In the genomic region with DNA sequence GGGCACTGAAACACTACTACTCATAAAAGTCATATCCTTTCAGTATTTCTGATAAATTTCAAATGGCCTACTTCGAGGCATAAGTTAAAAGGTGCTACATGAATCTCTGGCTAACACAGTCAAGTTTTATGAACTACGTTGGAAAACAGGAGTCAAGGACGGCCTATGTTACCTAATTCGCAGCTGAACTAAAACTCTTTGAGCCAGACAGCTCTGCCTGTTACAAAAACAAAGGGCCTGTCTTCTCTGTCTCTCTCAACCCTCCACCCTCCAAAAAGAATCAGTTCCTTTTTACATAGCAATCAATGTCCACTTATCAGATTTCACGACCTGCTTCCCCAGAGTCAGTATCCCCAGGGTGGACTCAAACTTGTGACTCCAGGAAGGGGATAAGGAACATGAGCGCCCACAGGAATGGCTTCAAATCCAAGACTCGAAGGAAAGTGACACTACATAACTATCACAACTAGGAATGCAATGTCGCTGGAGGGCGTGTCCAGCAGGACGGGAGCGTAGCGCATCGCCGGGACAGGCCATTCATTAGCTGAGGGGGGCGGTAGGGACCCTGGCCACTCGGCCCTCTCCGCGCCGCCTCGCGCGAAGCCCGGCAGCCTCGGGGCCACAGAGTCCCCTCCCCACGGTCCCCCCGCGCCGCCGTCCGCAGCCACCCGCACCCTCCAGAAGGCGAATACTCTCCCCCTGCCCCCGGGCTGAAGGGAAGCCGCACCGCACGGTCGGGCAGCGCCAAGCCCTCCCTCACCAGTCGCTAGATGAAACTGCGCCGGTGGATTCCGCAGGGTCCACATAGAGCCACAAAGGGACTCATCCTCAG, we compare ENCODE assay signal across 1 cellular context.
TF ChIP-seq lines count a peak whose summit lies in the region.

No MANE protein-coding gene starts in this region.

TF ChIP-seq in HEK293, 187 proteins besides CTCF, POLR2A, EP300 and RAD21 (continued from another document):
- TF ChIP-seq, protein P1, sequence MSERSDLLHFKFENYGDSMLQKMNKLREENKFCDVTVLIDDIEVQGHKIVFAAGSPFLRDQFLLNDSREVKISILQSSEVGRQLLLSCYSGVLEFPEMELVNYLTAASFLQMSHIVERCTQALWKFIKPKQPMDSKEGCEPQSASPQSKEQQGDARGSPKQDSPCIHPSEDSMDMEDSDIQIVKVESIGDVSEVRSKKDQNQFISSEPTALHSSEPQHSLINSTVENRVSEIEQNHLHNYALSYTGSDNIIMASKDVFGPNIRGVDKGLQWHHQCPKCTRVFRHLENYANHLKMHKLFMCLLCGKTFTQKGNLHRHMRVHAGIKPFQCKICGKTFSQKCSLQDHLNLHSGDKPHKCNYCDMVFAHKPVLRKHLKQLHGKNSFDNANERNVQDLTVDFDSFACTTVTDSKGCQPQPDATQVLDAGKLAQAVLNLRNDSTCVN (tag by site-specific recombination; optimal IDR thresholded peaks at IDR 0.05) = peak; percentile 65
- TF ChIP-seq ZNF501 (tag by site-specific recombination; IDR thresholded peaks at IDR 0.05) (peak; percentile 97; the same call in 1 of the 2 replicates), ZNF223 (tag by site-specific recombination; IDR thresholded peaks at IDR 0.05) (no peak), ZNF140 (tag by site-specific recombination; IDR thresholded peaks at IDR 0.05) (no peak), ZNF311 (tag by site-specific recombination; IDR thresholded peaks at IDR 0.05; ENCODE audit: borderline replicate concordance) (no peak), GFI1B (tag by site-specific recombination; IDR thresholded peaks at IDR 0.05) (peak; percentile 77; the same call in 1 of the 2 replicates), PRDM1 (tag by site-specific recombination; IDR thresholded peaks at IDR 0.05) (peak; percentile 80), ZNF560 (tag by site-specific recombination; IDR thresholded peaks at IDR 0.05; ENCODE audit: borderline replicate concordance) (no peak), ZNF792 (tag by site-specific recombination; IDR thresholded peaks at IDR 0.05) (0 out of 2 replicates have a peak, but pooled peaks have one; percentile 34), ZNF121 (tag by site-specific recombination; IDR thresholded peaks at IDR 0.05) (0 out of 2 replicates have a peak, but pooled peaks have one; percentile 15), ZNF366 (tag by site-specific recombination; conservative IDR thresholded peaks at IDR 0.05) (peak; percentile 42), ZBTB20 (tag by site-specific recombination; IDR thresholded peaks at IDR 0.05) (peak; percentile 93), ZNF776 (tag by site-specific recombination; IDR thresholded peaks at IDR 0.05; ENCODE audit: borderline replicate concordance) (no peak), KLF9 (tag by site-specific recombination; IDR thresholded peaks at IDR 0.05; ENCODE audit: low read depth) (peak; percentile 95), ZNF404 (tag by site-specific recombination; IDR thresholded peaks at IDR 0.05) (no peak), ZNF830 (tag by site-specific recombination; IDR thresholded peaks at IDR 0.05; ENCODE audit: low read depth) (no peak)
- TF ChIP-seq, protein P2, sequence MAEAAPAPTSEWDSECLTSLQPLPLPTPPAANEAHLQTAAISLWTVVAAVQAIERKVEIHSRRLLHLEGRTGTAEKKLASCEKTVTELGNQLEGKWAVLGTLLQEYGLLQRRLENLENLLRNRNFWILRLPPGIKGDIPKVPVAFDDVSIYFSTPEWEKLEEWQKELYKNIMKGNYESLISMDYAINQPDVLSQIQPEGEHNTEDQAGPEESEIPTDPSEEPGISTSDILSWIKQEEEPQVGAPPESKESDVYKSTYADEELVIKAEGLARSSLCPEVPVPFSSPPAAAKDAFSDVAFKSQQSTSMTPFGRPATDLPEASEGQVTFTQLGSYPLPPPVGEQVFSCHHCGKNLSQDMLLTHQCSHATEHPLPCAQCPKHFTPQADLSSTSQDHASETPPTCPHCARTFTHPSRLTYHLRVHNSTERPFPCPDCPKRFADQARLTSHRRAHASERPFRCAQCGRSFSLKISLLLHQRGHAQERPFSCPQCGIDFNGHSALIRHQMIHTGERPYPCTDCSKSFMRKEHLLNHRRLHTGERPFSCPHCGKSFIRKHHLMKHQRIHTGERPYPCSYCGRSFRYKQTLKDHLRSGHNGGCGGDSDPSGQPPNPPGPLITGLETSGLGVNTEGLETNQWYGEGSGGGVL (tag by site-specific recombination; IDR thresholded peaks at IDR 0.05) = peak; percentile 67; the same call in 1 of the 2 replicates
